ENCODE assay signal across 8 cellular contexts in genomic region chr15:60916674-60917468, GRCh38.
A peak's percentile ranks its signal among the peaks of the same experiment; 100 is the strongest.
DNase-seq lines count a peak whose midpoint lies in the region; ATAC-seq and TF ChIP-seq lines count a peak whose summit lies in the region.

No MANE protein-coding gene starts in this region.

- no peaks in the 10 kb centered on the region for H3K27me3 ChIP-seq in HAP-1 (ENCODE audit: low read depth)
- H3K27me3 ChIP-seq in heart left ventricle: no peaks in the 10 kb centered on the region

- H3K27me3 Mint-ChIP-seq in activated naive CD8-positive, alpha-beta T cell treated with anti-CD3 and anti-CD28 coated beads, Interleukin-2, amount 50 U/mL, for 24 hours: no peaks in the 10 kb centered on the region

- no peak for TF ChIP-seq POLR2A in heart left ventricle (IDR thresholded peaks at IDR 0.05)

- intact Hi-C loops in heart left ventricle (cut with DNase I): loop anchor here (1.0 to 10.0 kb wide), 15 partner anchors 130 to 918 kb away; no protein-coding TSS in a partner anchor

- H3K27ac ChIP-seq in heart left ventricle: peak overlapping the region; percentile 10 to 82 (median 53)

- WGBS in heart left ventricle, 4 donors: 28 to 40% (median 33%) methylated on average over 8 of the region's 8 CpGs

- H3K9me3 Mint-ChIP-seq in activated naive CD8-positive, alpha-beta T cell treated with anti-CD3 and anti-CD28 coated beads, Interleukin-2, amount 50 U/mL, for 24 hours: no peaks in the 10 kb centered on the region

- peaks cover 22% of the 10 kb centered on the region for H3K4me1 Mint-ChIP-seq in activated naive CD8-positive, alpha-beta T cell treated with anti-CD3 and anti-CD28 coated beads, Interleukin-2, amount 50 U/mL, for 24 hours

- no peak overlapping the region for H3K4me3 Mint-ChIP-seq in activated naive CD8-positive, alpha-beta T cell treated with anti-CD3 and anti-CD28 coated beads, Interleukin-2, amount 50 U/mL, for 24 hours

- H3K36me3 ChIP-seq in HAP-1 (replicated peaks) (no peaks in the 10 kb centered on the region), heart left ventricle (no peaks in the 10 kb centered on the region)

- peaks cover 10% of the 10 kb centered on the region; the same call in 1 of the 2 replicates for H3K9me3 ChIP-seq in HAP-1
- no peaks in the 10 kb centered on the region for H3K9me3 ChIP-seq in heart left ventricle

- DNase-seq in GM03348 (ENCODE audit: low spot score) (peak; percentile 87), HAP-1 (ENCODE audit: low spot score in 2 of 2) (peak; percentile 76 to 88), MV-4-11 (lab: John Stamatoyannopoulos, UW) (peak; percentile 44), SW 1271 (lab: John Stamatoyannopoulos, UW) (peak; percentile 38 to 72), heart left ventricle (peak; percentile 84 to 91 (median 86)), pulmonary artery endothelial cell (ENCODE audit: low read depth, low spot score) (peak; percentile 68), ureter (ENCODE audit: low spot score) (peak; percentile 90)
- DNase-seq in activated naive CD8-positive, alpha-beta T cell treated with anti-CD3 and anti-CD28 coated beads, Interleukin-2, amount 50 U/mL, for 24 hours: peak; percentile 87

- ATAC-seq in activated naive CD8-positive, alpha-beta T cell treated with anti-CD3 and anti-CD28 coated beads, Interleukin-2, amount 50 U/mL, for 24 hours: peak; percentile 97
- peak; percentile 83 to 91 (median 86) for ATAC-seq in heart left ventricle

- no peaks in the 10 kb centered on the region for H3K36me3 Mint-ChIP-seq in activated naive CD8-positive, alpha-beta T cell treated with anti-CD3 and anti-CD28 coated beads, Interleukin-2, amount 50 U/mL, for 24 hours (ENCODE audit: low read depth)

- TF ChIP-seq CTCF in heart left ventricle (IDR thresholded peaks at IDR 0.05): peak; percentile 73 to 91 (median 86)

- H3K4me3 ChIP-seq in HAP-1 (no peak overlapping the region), heart left ventricle (peak overlapping the region in 6 of 12 donors; percentile 1 to 30 (median 10))

- in situ Hi-C loops in HAP-1 (cut with MboI; ENCODE audit: low sequenced_read_pairs): loop anchor here (10.0 kb wide), 1 partner anchor 332 kb away; no protein-coding TSS in a partner anchor

- H3K27ac Mint-ChIP-seq in activated naive CD8-positive, alpha-beta T cell treated with anti-CD3 and anti-CD28 coated beads, Interleukin-2, amount 50 U/mL, for 24 hours: no peak overlapping the region

- H3K4me1 ChIP-seq in HAP-1: no peaks in the 10 kb centered on the region
- peaks cover 0 to 39% (median 20%) of the 10 kb centered on the region in 12 donors for H3K4me1 ChIP-seq in heart left ventricle
